In genomic region chr11:16945671-16946469, GRCh38 we compare ENCODE assay signal across 8 cellular contexts.
DNase-seq lines count a peak whose midpoint lies in the region; TF ChIP-seq lines count a peak whose summit lies in the region.

No MANE protein-coding gene starts in this region.

- no peak for TF ChIP-seq EP300 in suprapubic skin (IDR thresholded peaks at IDR 0.05)

- H3K4me3 ChIP-seq in MG63 (no peak overlapping the region), dorsolateral prefrontal cortex (no peak overlapping the region), suprapubic skin (no peak overlapping the region)

- H3K36me3 ChIP-seq in MG63 (no peaks in the 10 kb centered on the region), suprapubic skin (no peaks in the 10 kb centered on the region)

- H3K4me1 ChIP-seq in suprapubic skin, result no peaks in the 10 kb centered on the region

- H3K27ac ChIP-seq in dorsolateral prefrontal cortex, result peak overlapping the region in 4 of 59 donors; percentile 15 to 61 (median 56)
- H3K27ac ChIP-seq in suprapubic skin, result no peak overlapping the region

- no peaks in the 10 kb centered on the region for H3K4me1 Mint-ChIP-seq in HFFc6 (ENCODE audit: low read depth)

- no peak overlapping the region for H3K27ac Mint-ChIP-seq in HFFc6

- no peaks in the 10 kb centered on the region for H3K36me3 Mint-ChIP-seq in HFFc6 (ENCODE audit: low read depth)

- no peak for TF ChIP-seq POLR2A in suprapubic skin (IDR thresholded peaks at IDR 0.05)

- DNase-seq in AG08396 (ENCODE audit: low spot score) (peak; percentile 57), HFFc6 (peak; percentile 28), MG63 (peak; percentile 28), SW480 (ENCODE audit: low spot score) (peak; percentile 77), dorsolateral prefrontal cortex (peak in 9 of 10 donors; percentile 7 to 79 (median 60)), lung microvascular endothelial cell (ENCODE audit: low read depth in 2 of 2) (peak; percentile 65 to 76), suprapubic skin (ENCODE audit: low spot score in 2 of 2) (no peak)

- H3K9me3 ChIP-seq in MG63 (no peaks in the 10 kb centered on the region), suprapubic skin (no peaks in the 10 kb centered on the region)

- H3K4me3 Mint-ChIP-seq in HFFc6, result no peak overlapping the region

- peaks cover 10% of the 10 kb centered on the region for H3K27me3 Mint-ChIP-seq in HFFc6 (ENCODE audit: insufficient read depth)

- WGBS in suprapubic skin, result 46% methylated on average over 9 of the region's 9 CpGs

- intact Hi-C loops in dorsolateral prefrontal cortex (cut with DNase I), result loop anchor here (1.0 to 5.0 kb wide), 3 partner anchors 117 to 159 kb away; no protein-coding TSS in a partner anchor

- H3K27me3 ChIP-seq in MG63 (no peaks in the 10 kb centered on the region), dorsolateral prefrontal cortex (no peaks in the 10 kb centered on the region), suprapubic skin (no peaks in the 10 kb centered on the region)

- no peaks in the 10 kb centered on the region for H3K9me3 Mint-ChIP-seq in HFFc6

- TF ChIP-seq CTCF in GM12872 (IDR thresholded peaks at IDR 0.05; ENCODE audit: insufficient read depth, low read depth, low read length) (peak; percentile 89), HFFc6 (IDR thresholded peaks at IDR 0.05) (peak; percentile 77), dorsolateral prefrontal cortex (IDR thresholded peaks at IDR 0.05 in 54 of 56, conservative IDR thresholded peaks at IDR 0.05 in 2 of 56; ENCODE audit: low read depth in 1 of 56, partially characterized antibody in 56 of 56) (peak in 54 of 56 donors; percentile 25 to 87 (median 70)), suprapubic skin (IDR thresholded peaks at IDR 0.05) (peak; percentile 36 to 69)

Comparison
In these comparisons a context has a peak if more than half of its experiments do, and no peak if none do; other contexts are left out.
1. DNase-seq: peak in AG08396 (single experiment), HFFc6 (single experiment), MG63 (single experiment), SW480 (single experiment), dorsolateral prefrontal cortex (9 of 10) and lung microvascular endothelial cell (2 of 2); none in suprapubic skin (0 of 2).
2. Peak in every context shown above with its lines, with median percentiles within 50 percentile points of each other: CTCF ChIP-seq.